1 cellular context compared by ENCODE assay signal in genomic region chr21:46381521-46381920, GRCh38.
TF ChIP-seq lines count a peak whose summit lies in the region.

No MANE protein-coding gene starts in this region.

TF ChIP-seq in GM23338, 12 proteins besides CTCF, POLR2A, EP300 and RAD21:
- no peak for TF ChIP-seq EZH2phosphoT487 (IDR thresholded peaks at IDR 0.05; ENCODE audit: unreplicated experiment)
- no peak for TF ChIP-seq POLR2AphosphoS5 (IDR thresholded peaks at IDR 0.05; ENCODE audit: low read depth)
- TF ChIP-seq CREB1 (CRISPR knock-in tag; IDR thresholded peaks at IDR 0.05; ENCODE audit: low read depth), result no peak
- TF ChIP-seq ZNF462 (CRISPR knock-in tag; IDR thresholded peaks at IDR 0.05), result no peak
- no peak for TF ChIP-seq REST (IDR thresholded peaks at IDR 0.05; ENCODE audit: unreplicated experiment)
- TF ChIP-seq JUNB (IDR thresholded peaks at IDR 0.05; ENCODE audit: unreplicated experiment), result no peak
- TF ChIP-seq STAT1 (IDR thresholded peaks at IDR 0.05; ENCODE audit: unreplicated experiment), result no peak
- TF ChIP-seq ETS1 (IDR thresholded peaks at IDR 0.05), result no peak
- TF ChIP-seq ZNF331 (CRISPR knock-in tag; IDR thresholded peaks at IDR 0.05; ENCODE audit: low read depth), result no peak
- no peak for TF ChIP-seq NANOG (IDR thresholded peaks at IDR 0.05; ENCODE audit: borderline replicate concordance)
- TF ChIP-seq EZH2 (IDR thresholded peaks at IDR 0.05; ENCODE audit: low read depth, unreplicated experiment), result no peak
- no peak for TF ChIP-seq ZNF114 (CRISPR knock-in tag; IDR thresholded peaks at IDR 0.05)
